18 cellular contexts compared by ENCODE assay signal in the genomic region with DNA sequence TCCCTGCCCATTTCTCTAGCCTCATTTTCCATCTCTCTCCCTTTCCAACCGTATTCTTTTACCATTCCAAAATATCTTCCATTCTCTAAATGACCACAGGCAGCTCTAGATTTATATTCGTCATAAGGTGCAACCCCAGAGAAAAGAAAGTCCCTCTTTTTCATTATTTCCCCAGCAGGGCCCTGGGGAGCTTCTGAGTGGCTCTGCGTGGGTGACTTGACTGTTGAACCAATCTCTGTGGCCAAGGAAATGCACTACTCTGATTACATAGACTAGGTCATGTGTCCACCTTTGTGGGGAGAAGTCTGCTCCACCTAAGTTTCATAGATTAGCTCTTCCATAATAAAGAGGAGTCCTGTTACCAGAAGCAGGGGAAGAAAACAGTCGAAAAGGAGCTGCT. TPM values are rescaled to one million over a fixed set of nuclear protein-coding genes. Genes with fewer than 3 reads are reported as not detected.
DNase-seq lines count a peak whose midpoint lies in the region; ATAC-seq and TF ChIP-seq lines count a peak whose summit lies in the region.
"Had no signal": no experiment of that assay in that cellular context is flagged by ENCODE, and none has a peak within 500 bp of the region (broad histone marks: within the 10 kb centered on the region; RNA-seq: fewer than 3 reads in every experiment).

No MANE protein-coding gene starts in this region.

- no peak overlapping the region for H3K4me3 Mint-ChIP-seq in progenitor cell of endocrine pancreas (ENCODE audit: low read depth)
- H3K4me3 Mint-ChIP-seq in stimulated activated effector memory CD8-positive, alpha-beta T cell treated with anti-CD3 and anti-CD28 coated beads, Interleukin-12 subunit alpha, Interleukin-12 subunit beta, amount 100 ng/mL, for 72 hours: no peak overlapping the region
- H3K4me3 Mint-ChIP-seq: effector memory CD8-positive, alpha-beta T cell; type B pancreatic cell had no signal

- no peak overlapping the region for H3K27ac Mint-ChIP-seq in progenitor cell of endocrine pancreas
- H3K27ac Mint-ChIP-seq in stimulated activated effector memory CD8-positive, alpha-beta T cell treated with anti-CD3 and anti-CD28 coated beads, Interleukin-12 subunit alpha, Interleukin-12 subunit beta, amount 100 ng/mL, for 72 hours: no peak overlapping the region
- H3K27ac Mint-ChIP-seq: effector memory CD8-positive, alpha-beta T cell; type B pancreatic cell had no signal

- no peaks in the 10 kb centered on the region for H3K4me1 ChIP-seq in esophagus squamous epithelium
- H3K4me1 ChIP-seq: breast epithelium had no signal

- 64 to 78% methylated on average over 4 of the region's 4 CpGs for WGBS in esophagus squamous epithelium, 2 donors

- no peaks in the 10 kb centered on the region for H3K9me3 Mint-ChIP-seq in progenitor cell of endocrine pancreas (ENCODE audit: low read depth)
- H3K9me3 Mint-ChIP-seq in stimulated activated effector memory CD8-positive, alpha-beta T cell treated with anti-CD3 and anti-CD28 coated beads, Interleukin-12 subunit alpha, Interleukin-12 subunit beta, amount 100 ng/mL, for 72 hours: peaks cover 7% of the 10 kb centered on the region
- H3K9me3 Mint-ChIP-seq: type B pancreatic cell had no signal

- peaks cover 3% of the 10 kb centered on the region for H3K36me3 Mint-ChIP-seq in progenitor cell of endocrine pancreas (ENCODE audit: insufficient read depth)
- H3K36me3 Mint-ChIP-seq in stimulated activated effector memory CD8-positive, alpha-beta T cell treated with anti-CD3 and anti-CD28 coated beads, Interleukin-12 subunit alpha, Interleukin-12 subunit beta, amount 100 ng/mL, for 72 hours: no peaks in the 10 kb centered on the region
- H3K36me3 Mint-ChIP-seq: type B pancreatic cell had no signal

- no peak for TF ChIP-seq POLR2A in esophagus squamous epithelium (IDR thresholded peaks at IDR 0.05)

- H3K27me3 Mint-ChIP-seq in progenitor cell of endocrine pancreas: peaks cover 13% of the 10 kb centered on the region
- H3K27me3 Mint-ChIP-seq: effector memory CD8-positive, alpha-beta T cell had no signal

- H3K36me3 ChIP-seq in esophagus squamous epithelium: no peaks in the 10 kb centered on the region
- H3K36me3 ChIP-seq: breast epithelium had no signal

- TF ChIP-seq CTCF in progenitor cell of endocrine pancreas (IDR thresholded peaks at IDR 0.05; ENCODE audit: unreplicated experiment): no peak
- no peak for TF ChIP-seq CTCF in esophagus squamous epithelium (IDR thresholded peaks at IDR 0.05)

- DNase-seq in progenitor cell of endocrine pancreas (ENCODE audit: low spot score, unreplicated experiment) (no peak), esophagus squamous epithelium (lab: John Stamatoyannopoulos, UW) (no peak)
- DNase-seq in stimulated activated naive CD4-positive, alpha-beta T cell (lab: John Stamatoyannopoulos, UW): no peak
- DNase-seq in stimulated activated effector memory CD8-positive, alpha-beta T cell treated with anti-CD3 and anti-CD28 coated beads, Interleukin-12 subunit alpha, Interleukin-12 subunit beta, amount 100 ng/mL, for 72 hours (ENCODE audit: low spot score in 2 of 2): no peak
- DNase-seq: activated naive CD4-positive, alpha-beta T cell treated with anti-CD3 and anti-CD28 coated beads, Interleukin-2, amount 50 U/mL, for 16 hours; Calu3; effector memory CD8-positive, alpha-beta T cell; KBM-7; NCI-H446 treated with DMSO at 0.1 percent for 48 hours; retina had no signal

- intact Hi-C loops in esophagus squamous epithelium (cut with DNase I): no loop called here

- no peaks in the 10 kb centered on the region for H3K9me3 ChIP-seq in esophagus squamous epithelium
- H3K9me3 ChIP-seq: breast epithelium had no signal

- ATAC-seq in GM18868 (IDR thresholded peaks at IDR 0.05; ENCODE audit: unreplicated experiment): peak; percentile 97
- ATAC-seq in GM21447 (IDR thresholded peaks at IDR 0.05; ENCODE audit: unreplicated experiment): peak; percentile 80
- peak; percentile 93 for ATAC-seq in HG02885 (IDR thresholded peaks at IDR 0.05; ENCODE audit: poor library complexity, unreplicated experiment)
- ATAC-seq in HG03520 (IDR thresholded peaks at IDR 0.05; ENCODE audit: unreplicated experiment): peak; percentile 93
- no peak for ATAC-seq in stimulated activated effector memory CD8-positive, alpha-beta T cell treated with anti-CD3 and anti-CD28 coated beads, Interleukin-12 subunit alpha, Interleukin-12 subunit beta, amount 100 ng/mL, for 72 hours
- ATAC-seq: effector memory CD8-positive, alpha-beta T cell had no signal

- H3K27me3 ChIP-seq in esophagus squamous epithelium: no peaks in the 10 kb centered on the region
- H3K27me3 ChIP-seq: breast epithelium had no signal

- no peak overlapping the region for H3K27ac ChIP-seq in esophagus squamous epithelium
- H3K27ac ChIP-seq: breast epithelium had no signal

- H3K4me3 ChIP-seq in esophagus squamous epithelium: no peak overlapping the region
- H3K4me3 ChIP-seq: breast epithelium, lung had no signal

- peaks cover 18% of the 10 kb centered on the region for H3K4me1 Mint-ChIP-seq in progenitor cell of endocrine pancreas (ENCODE audit: low read depth)
- no peaks in the 10 kb centered on the region for H3K4me1 Mint-ChIP-seq in stimulated activated effector memory CD8-positive, alpha-beta T cell treated with anti-CD3 and anti-CD28 coated beads, Interleukin-12 subunit alpha, Interleukin-12 subunit beta, amount 100 ng/mL, for 72 hours

RNA-seq across cellular contexts. Expression of gene ATOH1, which starts 51.4 kb away (rescaled TPM):
- total RNA-seq in progenitor cell of endocrine pancreas (0.36 TPM in 1 of 2 replicates, not detected in the other), esophagus squamous epithelium (not detected)
- total RNA-seq: breast epithelium, Calu3, fibroblast of villous mesenchyme, lung had no signal
